12 cellular contexts compared by ENCODE assay signal in the genomic region with DNA sequence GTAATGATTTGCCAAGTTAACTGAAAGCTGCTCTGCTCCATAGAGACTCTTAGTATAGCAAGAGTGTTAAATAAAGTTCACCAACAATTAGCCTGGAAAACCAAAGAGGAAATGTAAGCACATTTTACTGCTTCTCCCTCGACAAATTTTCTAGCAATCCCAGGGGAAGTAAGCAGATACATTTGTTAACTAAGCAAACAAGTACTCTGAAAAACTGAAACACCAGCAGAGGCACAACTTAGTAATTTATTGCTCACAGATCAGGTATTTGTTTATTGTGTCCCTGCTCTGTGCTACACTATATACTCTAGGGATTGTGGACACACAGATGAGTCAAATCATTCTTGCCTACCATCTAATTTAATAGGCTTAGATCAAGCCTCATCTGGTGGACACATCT.
A peak's percentile ranks its signal among the peaks of the same experiment; 100 is the strongest.
DNase-seq lines count a peak whose midpoint lies in the region; ATAC-seq, FAIRE-seq and TF ChIP-seq lines count a peak whose summit lies in the region.
"Had no signal": no experiment of that assay in that cellular context is flagged by ENCODE, and none has a peak within 500 bp of the region (broad histone marks: within the 10 kb centered on the region; RNA-seq: fewer than 3 reads in every experiment).

No MANE protein-coding gene starts in this region.

- H3K4me1 ChIP-seq in mesodermal cell (ENCODE audit: control insufficient read depth, insufficient read depth, low read length, poor library complexity, severe bottlenecking), result peaks cover 14% of the 10 kb centered on the region

- ATAC-seq in GM21447 (IDR thresholded peaks at IDR 0.05; ENCODE audit: unreplicated experiment) (no peak), GM19035 (IDR thresholded peaks at IDR 0.05; ENCODE audit: unreplicated experiment) (no peak)
- ATAC-seq: K562 had no signal

- H3K4me3 ChIP-seq in AG10803 (ENCODE audit: low read length), result no peak overlapping the region
- no peak overlapping the region for H3K4me3 ChIP-seq in bronchial epithelial cell (ENCODE audit: low read depth, low read length)
- H3K4me3 ChIP-seq in mesodermal cell (ENCODE audit: extremely low read depth, insufficient read depth, low read length, poor library complexity, severe bottlenecking), result no peak overlapping the region
- H3K4me3 ChIP-seq: K562, suprapubic skin had no signal

- DNase-seq in AG10803 (ENCODE audit: low read depth) (peak; percentile 80), LoVo (ENCODE audit: low spot score) (peak; percentile 45), bronchial epithelial cell (ENCODE audit: low read depth) (peak; percentile 91), SIG-M5 (lab: John Stamatoyannopoulos, UW) (no peak), epidermal melanocyte (ENCODE audit: insufficient read length, low spot score) (no peak)
- DNase-seq: COR-L47, nucleus accumbens had no signal

- H3K27me3 ChIP-seq in bronchial epithelial cell (ENCODE audit: control insufficient read depth, insufficient read depth, low read length), result no peaks in the 10 kb centered on the region
- H3K27me3 ChIP-seq: suprapubic skin had no signal

- no peaks in the 10 kb centered on the region for H3K9me3 ChIP-seq in mesodermal cell (ENCODE audit: control insufficient read depth, low read length)
- H3K9me3 ChIP-seq: suprapubic skin had no signal

- no peaks in the 10 kb centered on the region for H3K36me3 ChIP-seq in bronchial epithelial cell (ENCODE audit: control insufficient read depth, insufficient read depth, low read length)
- no peaks in the 10 kb centered on the region for H3K36me3 ChIP-seq in mesodermal cell (ENCODE audit: control insufficient read depth, insufficient read depth, low read length)
- H3K36me3 ChIP-seq: suprapubic skin had no signal

- H3K27ac ChIP-seq in mesodermal cell (ENCODE audit: low read depth, low read length, severe bottlenecking), result peak overlapping the region; percentile 70
- H3K27ac ChIP-seq: suprapubic skin had no signal

- TF ChIP-seq CTCF in AG10803 (conservative IDR thresholded peaks at IDR 0.05; ENCODE audit: low read length) (no peak), bronchial epithelial cell (IDR thresholded peaks at IDR 0.05; ENCODE audit: insufficient read depth, low read length, severe bottlenecking) (no peak)

- FAIRE-seq in bronchial epithelial cell (lab: Jason Lieb, UNC), result no peak
- FAIRE-seq: K562 had no signal

- 45% methylated on average over 1 of the region's 1 CpG; no CpG with 5 or more reads in 1 of the 2 experiments for WGBS in mesodermal cell (ENCODE audit: insufficient coverage in 2 of 2), 2 experiments

Comparison
In these comparisons a context has a peak if more than half of its experiments do, and no peak if none do; other contexts are left out.
1. DNase-seq: peak in AG10803 (single experiment), LoVo (single experiment) and bronchial epithelial cell (single experiment); none in SIG-M5 (single experiment) and epidermal melanocyte (single experiment).